In the genomic region with DNA sequence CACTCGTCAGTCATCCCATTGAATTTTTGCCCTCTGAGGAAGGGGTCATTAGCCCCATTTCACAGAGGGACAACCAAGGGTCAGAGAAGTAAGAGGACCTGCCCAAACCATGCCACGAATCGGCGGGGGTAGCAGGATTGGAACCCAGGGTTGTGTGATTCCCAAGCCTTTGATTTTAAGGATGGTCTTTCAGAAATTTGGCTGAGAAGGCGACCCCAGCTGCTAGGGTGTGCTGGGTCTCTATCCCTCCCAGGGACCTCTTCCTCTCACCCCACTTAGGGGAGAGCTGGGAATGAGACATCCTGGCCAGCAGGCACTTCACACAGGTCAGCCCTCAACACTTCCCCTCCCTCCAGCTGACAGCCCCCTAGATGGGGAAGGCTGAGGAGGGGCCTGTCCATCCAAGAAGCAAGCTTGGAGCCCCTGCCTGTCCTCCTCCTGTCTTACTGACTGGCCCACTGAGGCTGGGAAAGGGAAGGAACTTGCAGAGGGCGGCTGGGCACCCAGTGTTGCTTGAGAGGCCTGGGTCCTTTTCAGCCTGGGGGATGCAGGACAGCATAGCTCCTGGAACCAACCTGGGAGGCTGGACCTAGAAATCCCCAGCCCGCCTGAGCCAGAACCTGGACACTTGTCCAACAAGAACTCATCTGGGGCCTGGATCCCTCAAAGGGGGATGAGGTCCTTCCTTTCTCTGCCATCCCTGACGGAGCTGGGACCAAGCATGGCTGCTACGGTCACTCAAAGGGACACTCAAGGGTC, we compare ENCODE assay signal across 12 cellular contexts. TPM values are rescaled to one million over a fixed set of nuclear protein-coding genes. Genes with fewer than 3 reads are reported as not detected.
DNase-seq lines count a peak whose midpoint lies in the region; ATAC-seq, FAIRE-seq and TF ChIP-seq lines count a peak whose summit lies in the region.
"Had no signal": no experiment of that assay in that cellular context is flagged by ENCODE, and none has a peak within 500 bp of the region (broad histone marks: within the 10 kb centered on the region; RNA-seq: fewer than 3 reads in every experiment).

No MANE protein-coding gene starts in this region.

- H3K9me3 ChIP-seq in muscle layer of colon (ENCODE audit: low read length) = no peaks in the 10 kb centered on the region
- H3K9me3 ChIP-seq: BLaER1 had no signal

- ATAC-seq in activated T-cell treated with anti-CD3 and anti-CD28 coated beads, Interleukin-2, amount 50 U/mL, for 72 hours (replicated peaks in 1 of 2) = no peak

- no peak for TF ChIP-seq CTCF in bronchial epithelial cell (IDR thresholded peaks at IDR 0.05; ENCODE audit: insufficient read depth, low read length, severe bottlenecking)
- TF ChIP-seq CTCF in type B pancreatic cell (conservative IDR thresholded peaks at IDR 0.05) = no peak

- H3K36me3 ChIP-seq in bronchial epithelial cell (ENCODE audit: control insufficient read depth, insufficient read depth, low read length) = no peaks in the 10 kb centered on the region
- H3K36me3 ChIP-seq in muscle layer of colon (ENCODE audit: insufficient read depth, low read length) = no peaks in the 10 kb centered on the region
- H3K36me3 ChIP-seq: BLaER1 had no signal

- peak; percentile 91 for FAIRE-seq in bronchial epithelial cell (lab: Jason Lieb, UNC)
- FAIRE-seq: GM12891 had no signal

- peak overlapping the region; percentile 55 to 74 for H3K4me3 Mint-ChIP-seq in activated T-cell treated with anti-CD3 and anti-CD28 coated beads, Interleukin-2, amount 50 U/mL, for 72 hours
- peak overlapping the region; percentile 92 for H3K4me3 Mint-ChIP-seq in type B pancreatic cell

- no peak overlapping the region for H3K27ac Mint-ChIP-seq in activated T-cell treated with anti-CD3 and anti-CD28 coated beads, Interleukin-2, amount 50 U/mL, for 72 hours
- H3K27ac Mint-ChIP-seq in type B pancreatic cell = peak overlapping the region; percentile 88

- H3K4me3 ChIP-seq in bronchial epithelial cell (ENCODE audit: low read depth, low read length) = no peak overlapping the region
- H3K4me3 ChIP-seq in muscle layer of colon (ENCODE audit: low read depth in 1 of 2, low read length in 2 of 2) = peak overlapping the region; percentile 79 to 98
- H3K4me3 ChIP-seq: BLaER1 had no signal

- peaks cover 5% of the 10 kb centered on the region for H3K4me1 Mint-ChIP-seq in activated T-cell treated with anti-CD3 and anti-CD28 coated beads, Interleukin-2, amount 50 U/mL, for 72 hours (ENCODE audit: low read depth)
- peaks cover 40% of the 10 kb centered on the region for H3K4me1 Mint-ChIP-seq in type B pancreatic cell (ENCODE audit: unreplicated experiment)

- peaks cover 52% of the 10 kb centered on the region for H3K27me3 Mint-ChIP-seq in activated T-cell treated with anti-CD3 and anti-CD28 coated beads, Interleukin-2, amount 50 U/mL, for 72 hours (ENCODE audit: low read depth)
- peaks cover 11% of the 10 kb centered on the region for H3K27me3 Mint-ChIP-seq in type B pancreatic cell

- peaks cover 0 to 3% of the 10 kb centered on the region in 2 donors for H3K36me3 Mint-ChIP-seq in activated T-cell treated with anti-CD3 and anti-CD28 coated beads, Interleukin-2, amount 50 U/mL, for 72 hours (ENCODE audit: insufficient read depth in 2 of 2)
- H3K36me3 Mint-ChIP-seq in type B pancreatic cell = no peaks in the 10 kb centered on the region

- no peaks in the 10 kb centered on the region for H3K9me3 Mint-ChIP-seq in activated T-cell treated with anti-CD3 and anti-CD28 coated beads, Interleukin-2, amount 50 U/mL, for 72 hours
- no peaks in the 10 kb centered on the region for H3K9me3 Mint-ChIP-seq in type B pancreatic cell

- peaks cover 70% of the 10 kb centered on the region for H3K4me1 ChIP-seq in muscle layer of colon (ENCODE audit: insufficient read depth, low read length)

- no peak for DNase-seq in activated T-cell treated with anti-CD3 and anti-CD28 coated beads, Interleukin-2, amount 50 U/mL, for 72 hours
- no peak for DNase-seq in activated T-cell treated with anti-CD3 and anti-CD28 coated beads for 4 hours
- no peak for DNase-seq in bronchial epithelial cell (ENCODE audit: low read depth)
- no peak for DNase-seq in type B pancreatic cell (ENCODE audit: extremely low spot score, unreplicated experiment)
- DNase-seq in NCI-H2107 (lab: John Stamatoyannopoulos, UW) = no peak
- no peak for DNase-seq in NCI-H146 (lab: John Stamatoyannopoulos, UW)
- no peak for DNase-seq in DMS153 treated with DMSO at 0.1 percent for 48 hours (lab: John Stamatoyannopoulos, UW; ENCODE audit: unreplicated experiment)
- DNase-seq: NCI-H2171 treated with DMSO at 0.1 percent for 48 hours had no signal

- peak overlapping the region; percentile 92 for H3K27ac ChIP-seq in muscle layer of colon (ENCODE audit: low read depth, low read length)
- H3K27ac ChIP-seq: BLaER1, HL-60 had no signal

- no peaks in the 10 kb centered on the region for H3K27me3 ChIP-seq in bronchial epithelial cell (ENCODE audit: control insufficient read depth, insufficient read depth, low read length)
- H3K27me3 ChIP-seq in muscle layer of colon (ENCODE audit: control insufficient read depth in 1 of 2, insufficient read depth in 2 of 2, low read length in 2 of 2) = no peaks in the 10 kb centered on the region

- peak overlapping the region; percentile 44 for H3K9ac ChIP-seq in muscle layer of colon (ENCODE audit: low read length)
- H3K9ac ChIP-seq: BLaER1 had no signal

RNA-seq across cellular contexts. Expression of gene SDC3, which starts 1.7 kb away (rescaled TPM):
- under 1 TPM; 0.12 to 0.25 TPM for total RNA-seq in activated T-cell treated with anti-CD3 and anti-CD28 coated beads, Interleukin-2, amount 50 U/mL, for 72 hours
- total RNA-seq in bronchial epithelial cell = 2.4 and 4.7 TPM in 2 replicates
- total RNA-seq in type B pancreatic cell (ENCODE audit: low replicate concordance) = 46.7 and 54.2 TPM in 2 replicates
